In the genomic region with DNA sequence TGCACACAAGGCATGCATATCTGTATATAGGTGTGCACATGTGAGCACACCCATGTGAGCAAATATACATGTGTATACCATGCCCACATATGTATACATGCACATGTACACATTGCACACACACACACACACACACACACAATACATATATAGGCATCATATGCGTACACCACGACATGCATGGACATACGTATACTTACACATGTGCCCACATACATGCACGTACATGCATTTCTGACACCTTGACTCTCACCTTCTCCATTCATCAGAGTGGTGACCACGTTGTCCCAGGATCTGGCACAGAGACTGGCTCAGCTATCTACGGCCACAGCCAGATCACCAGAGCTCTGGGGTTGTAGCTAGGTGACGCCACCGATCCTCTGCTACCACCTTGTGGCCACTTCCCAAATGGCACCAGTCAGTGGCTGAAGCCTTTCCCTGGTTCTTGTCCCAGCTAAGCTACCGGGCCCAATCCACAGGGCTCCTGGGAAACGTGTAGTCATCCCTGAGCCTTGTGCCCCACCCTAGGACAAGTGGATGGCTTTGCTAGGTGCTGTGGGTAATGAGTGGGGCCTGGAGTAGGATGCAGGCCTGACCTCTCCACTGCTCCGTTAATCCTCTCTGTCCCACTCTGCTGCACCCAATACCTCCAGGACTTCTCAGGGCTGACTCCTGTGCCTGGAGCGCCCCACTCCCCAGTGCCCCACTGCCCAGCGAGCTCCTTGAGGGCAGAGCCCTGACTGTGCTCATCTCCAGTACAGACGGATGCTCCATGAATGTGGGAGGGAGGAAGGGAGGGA, we compare ENCODE assay signal across 8 cellular contexts.
DNase-seq lines count a peak whose midpoint lies in the region; ATAC-seq, FAIRE-seq and TF ChIP-seq lines count a peak whose summit lies in the region.

No MANE protein-coding gene starts in this region.

- no peak for TF ChIP-seq POLR2A in prostate gland (IDR thresholded peaks at IDR 0.05)

- no CpG with 5 or more reads among the region's 14 CpGs for WGBS in H9 (ENCODE audit: extremely low coverage, insufficient read length, low lambda C conversion rate)
- WGBS in prostate gland, result 30% methylated on average over 14 of the region's 14 CpGs
- WGBS in aorta, 2 donors, result 27% methylated on average over 14 of the region's 14 CpGs

- H3K4me3 ChIP-seq in prostate gland (no peak overlapping the region), aorta (ENCODE audit: low read length in 2 of 2) (no peak overlapping the region)

- no peak overlapping the region for H4K5ac ChIP-seq in H9 (ENCODE audit: insufficient read length, low read depth, low read length)

- H3K27me3 Mint-ChIP-seq in H9 (ENCODE audit: low read depth), result peaks cover 4% of the 10 kb centered on the region

- H3K23ac ChIP-seq in H9 (ENCODE audit: insufficient read length, low read depth, low read length), result no peak overlapping the region

- H3K27ac ChIP-seq in H9 (ENCODE audit: insufficient read length, low read depth, low read length) (no peak overlapping the region), prostate gland (no peak overlapping the region), aorta (ENCODE audit: low read depth in 1 of 2, low read length in 2 of 2) (no peak overlapping the region)

- no peak overlapping the region for H2BK120ac ChIP-seq in H9 (ENCODE audit: low read depth, low read length, poor library complexity, severe bottlenecking)

- H2AFZ ChIP-seq in H9 (ENCODE audit: low read length), result no peak overlapping the region

- no peak overlapping the region for H2BK20ac ChIP-seq in H9 (ENCODE audit: low read depth, low read length, poor library complexity, severe bottlenecking)

- no peak overlapping the region for H3K4me2 ChIP-seq in H9 (ENCODE audit: insufficient read depth, insufficient read length, low read length)

- no peak overlapping the region for H4K91ac ChIP-seq in H9 (ENCODE audit: insufficient read length, low read depth, low read length)

- no peaks in the 10 kb centered on the region for H3K36me3 Mint-ChIP-seq in H9 (ENCODE audit: insufficient read depth in 1 of 3, low read depth in 3 of 3)
- H3K36me3 Mint-ChIP-seq in activated naive CD4-positive, alpha-beta T cell treated with anti-CD3 and anti-CD28 coated beads, Interleukin-2, amount 50 U/mL, for 72 hours, result no peaks in the 10 kb centered on the region

- no peak overlapping the region for H3K18ac ChIP-seq in H9 (ENCODE audit: insufficient read length, low read depth, low read length)

- H3K9me3 ChIP-seq in H9 (ENCODE audit: control insufficient read depth, low read depth, low read length), result no peaks in the 10 kb centered on the region
- H3K9me3 ChIP-seq in prostate gland, result no peaks in the 10 kb centered on the region
- no peaks in the 10 kb centered on the region for H3K9me3 ChIP-seq in aorta (ENCODE audit: control insufficient read depth, low read length)

- no peak overlapping the region for H3K9ac ChIP-seq in H9 (ENCODE audit: extremely low read depth, insufficient read length, low read length)

- no peaks in the 10 kb centered on the region for H4K20me1 ChIP-seq in H9 (ENCODE audit: control insufficient read depth, insufficient read depth, insufficient read length)

- H2AK5ac ChIP-seq in H9 (ENCODE audit: insufficient read length, low read length), result no peak overlapping the region

- H3K79me1 ChIP-seq in H9 (ENCODE audit: insufficient read depth, low read depth, low read length, poor library complexity, severe bottlenecking), result no peaks in the 10 kb centered on the region

- no peak overlapping the region; a peak in 2 of 7 replicates for H3K27ac Mint-ChIP-seq in H9
- H3K27ac Mint-ChIP-seq in activated naive CD4-positive, alpha-beta T cell treated with anti-CD3 and anti-CD28 coated beads, Interleukin-2, amount 50 U/mL, for 72 hours, result no peak overlapping the region

- H3K9me3 Mint-ChIP-seq in H9, result no peaks in the 10 kb centered on the region
- H3K9me3 Mint-ChIP-seq in activated naive CD4-positive, alpha-beta T cell treated with anti-CD3 and anti-CD28 coated beads, Interleukin-2, amount 50 U/mL, for 72 hours, result no peaks in the 10 kb centered on the region

- H3K4me1 ChIP-seq in H9 (ENCODE audit: insufficient read depth, low read length) (peaks cover 5% of the 10 kb centered on the region; the same call in 1 of the 2 replicates), prostate gland (replicated peaks) (no peaks in the 10 kb centered on the region), aorta (ENCODE audit: control insufficient read depth in 1 of 2, insufficient read depth in 2 of 2, low read length in 2 of 2) (no peaks in the 10 kb centered on the region)

- H3K4me1 Mint-ChIP-seq in H9, result peaks cover 10 to 24% of the 10 kb centered on the region in 2 experiments

- H3K56ac ChIP-seq in H9 (ENCODE audit: insufficient read length, low read depth, low read length), result no peak overlapping the region

- no peak overlapping the region for H3K4me3 Mint-ChIP-seq in H9

- no peak overlapping the region for H3T11ph ChIP-seq in H9 (ENCODE audit: low read length)

- H3K14ac ChIP-seq in H9 (ENCODE audit: insufficient read depth, low read length), result no peak overlapping the region

- H2BK12ac ChIP-seq in H9 (ENCODE audit: insufficient read length, low read depth, low read length), result no peak overlapping the region

- intact Hi-C loops in Right ventricle myocardium superior (cut with DNase I), result loop anchor here (2.0 kb wide), 1 partner anchor 211 kb away; no protein-coding TSS in a partner anchor
- intact Hi-C loops in prostate gland (cut with DNase I), result loop anchor here (5.0 kb wide), 1 partner anchor 386 kb away; no protein-coding TSS in a partner anchor
- intact Hi-C loops in aorta (cut with DNase I), result loop anchor here (2.0 to 10.0 kb wide), 4 partner anchors 211 to 383 kb away; partner anchors contain the start of genes CDC26 (in 2 of the 2), PRPF4 (in 2 of the 2) and ALAD (in 1 of the 2)

- no peak overlapping the region for H4K8ac ChIP-seq in H9 (replicated peaks; ENCODE audit: insufficient read length, low read depth, low read length)

- no peaks in the 10 kb centered on the region for H3K79me2 ChIP-seq in H9 (ENCODE audit: insufficient read depth, low read length)

- DNase-seq in H9 (peak; percentile 92), NCI-H1092 treated with DMSO at 0.1 percent for 48 hours (lab: John Stamatoyannopoulos, UW) (peak; percentile 73), SKM-1 (lab: John Stamatoyannopoulos, UW; ENCODE audit: unreplicated experiment) (peak; percentile 14), Right ventricle myocardium superior (peak; percentile 88), prostate gland (ENCODE audit: low spot score) (peak; percentile 84), aorta (peak; percentile 91 to 94)
- peak; percentile 70 to 83 for DNase-seq in activated naive CD4-positive, alpha-beta T cell treated with anti-CD3 and anti-CD28 coated beads, Interleukin-2, amount 50 U/mL, for 72 hours (ENCODE audit: low spot score in 2 of 2)

- H3K23me2 ChIP-seq in H9 (ENCODE audit: insufficient read length, low read depth, low read length, poor library complexity, severe bottlenecking), result no peaks in the 10 kb centered on the region

- H3K27me3 ChIP-seq in H9 (ENCODE audit: insufficient read depth, low read length) (no peaks in the 10 kb centered on the region), prostate gland (replicated peaks; ENCODE audit: insufficient read depth) (no peaks in the 10 kb centered on the region), aorta (ENCODE audit: control insufficient read depth in 1 of 2, insufficient read depth in 2 of 2, low read length in 1 of 2) (no peaks in the 10 kb centered on the region)

- peak; percentile 81 for FAIRE-seq in G401.6 (lab: Jason Lieb, UNC)

- no peak overlapping the region for H2BK15ac ChIP-seq in H9 (ENCODE audit: low read depth, low read length)

- H2BK5ac ChIP-seq in H9 (ENCODE audit: insufficient read length, low read length), result no peak overlapping the region

- peak; percentile 96 for TF ChIP-seq CTCF in H9 (conservative IDR thresholded peaks at IDR 0.05)
- TF ChIP-seq CTCF in prostate gland (IDR thresholded peaks at IDR 0.05), result peak; percentile 72 to 95 (median 94)

- H3K36me3 ChIP-seq in prostate gland (no peaks in the 10 kb centered on the region), aorta (ENCODE audit: control insufficient read depth in 1 of 2, insufficient read depth in 2 of 2, low read length in 1 of 2) (no peaks in the 10 kb centered on the region)

- no peak overlapping the region for H3K4ac ChIP-seq in H9 (ENCODE audit: low read depth, low read length)

- peak; percentile 88 to 89 for ATAC-seq in activated naive CD4-positive, alpha-beta T cell treated with anti-CD3 and anti-CD28 coated beads, Interleukin-2, amount 50 U/mL, for 72 hours
- peak; percentile 82 for ATAC-seq in Right ventricle myocardium superior (ENCODE audit: poor library complexity)
- peak; percentile 84 for ATAC-seq in aorta (ENCODE audit: low FRiP score)

Comparison
In these comparisons a context has a peak if more than half of its experiments do, and no peak if none do; other contexts are left out.
1. DNase-seq: peak in every context shown above with its lines; median percentile 92 in aorta; 92 in H9; 88 in Right ventricle myocardium superior; 84 in prostate gland; 76 in activated naive CD4-positive, alpha-beta T cell treated with anti-CD3 and anti-CD28 coated beads, Interleukin-2, amount 50 U/mL, for 72 hours; 73 in NCI-H1092 treated with DMSO at 0.1 percent for 48 hours; 14 in SKM-1.